Comparison of ENCODE assay signal across 8 cellular contexts in genomic region chr9:19229725-19230355, GRCh38. TPM values are rescaled to one million over a fixed set of nuclear protein-coding genes. Genes with fewer than 3 reads are reported as not detected.
DNase-seq lines count a peak whose midpoint lies in the region; ATAC-seq, FAIRE-seq and TF ChIP-seq lines count a peak whose summit lies in the region.

No MANE protein-coding gene starts in this region.

- H4K20me1 ChIP-seq in K562 (replicated peaks; ENCODE audit: control insufficient read depth, insufficient read depth, low read length), result no peaks in the 10 kb centered on the region

- H3K4me2 ChIP-seq in K562 (ENCODE audit: insufficient read depth, low read length), result peak overlapping the region; percentile 75

- BruUV-seq in K562 (replicated peaks; lab: Mats Ljungman, UMichigan), result no TSS peak

- TF ChIP-seq RAD21 in K562 (CRISPR knock-in tag; conservative IDR thresholded peaks at IDR 0.05 in 1 of 2, IDR thresholded peaks at IDR 0.05 in 1 of 2), result no peak

- peak overlapping the region; percentile 56 to 97 for H3K9ac ChIP-seq in K562 (ENCODE audit: insufficient read depth in 1 of 2, low read depth in 2 of 2, low read length in 2 of 2)

- H3K27me3 ChIP-seq in RWPE2 (ENCODE audit: insufficient read depth, poor library complexity, severe bottlenecking) (no peaks in the 10 kb centered on the region), K562 (ENCODE audit: control insufficient read depth in 2 of 2, insufficient read depth in 2 of 2, low read length in 2 of 2) (no peaks in the 10 kb centered on the region)

- peak; percentile 3 for DNase-seq in GM04503 (ENCODE audit: low read depth)
- DNase-seq in Jurkat, Clone E6-1 (ENCODE audit: low read depth, low spot score), result no peak
- DNase-seq in RWPE2 (ENCODE audit: low spot score), result peak; percentile 67
- DNase-seq in K562 (ENCODE audit: extremely low read depth in 1 of 4, low spot score in 3 of 4), result peak in 1 of 4 experiments; percentile 70
- DNase-seq in iPS-NIHi7 (ENCODE audit: extremely low spot score), result peak; percentile 55
- DNase-seq in stimulated activated CD4-positive, alpha-beta T cell treated with anti-CD3 and anti-CD28 coated beads, TNF-alpha, amount 100 ng/mL, for 1 hour (ENCODE audit: low read depth in 3 of 3, low spot score in 1 of 3), result peak; percentile 19 to 49 (median 31)
- DNase-seq in globus pallidus (ENCODE audit: low spot score), result no peak

- TF ChIP-seq CTCF in RWPE2 (IDR thresholded peaks at IDR 0.05; ENCODE audit: poor library complexity, severe bottlenecking) (no peak), K562 (IDR thresholded peaks at IDR 0.05 in 2 of 3, conservative IDR thresholded peaks at IDR 0.05 in 1 of 3; ENCODE audit: insufficient read depth in 2 of 3, low read depth in 1 of 3, low read length in 3 of 3) (no peak)

- H3K4me1 ChIP-seq in RWPE2 (ENCODE audit: insufficient read depth, poor library complexity, severe bottlenecking), result peaks cover 7% of the 10 kb centered on the region
- peaks cover 0 to 11% of the 10 kb centered on the region in 2 experiments; a peak in 3 of 5 replicates for H3K4me1 ChIP-seq in K562 (replicated peaks in 1 of 2; ENCODE audit: control insufficient read depth in 2 of 2, insufficient read depth in 2 of 2, low read length in 2 of 2)

- ATAC-seq in GM21825 (IDR thresholded peaks at IDR 0.05; ENCODE audit: unreplicated experiment) (peak; percentile 51), RWPE2 (ENCODE audit: low read depth) (peak; percentile 71), K562 (peak; percentile 67)

- no peaks in the 10 kb centered on the region for H3K9me3 ChIP-seq in RWPE2 (ENCODE audit: severe bottlenecking)
- H3K9me3 ChIP-seq in K562 (replicated peaks; ENCODE audit: control insufficient read depth, insufficient read depth, low read depth, low read length), result no peaks in the 10 kb centered on the region

- no peak for TF ChIP-seq EP300 in K562 (IDR thresholded peaks at IDR 0.05; ENCODE audit: low read length)

- H3K27ac ChIP-seq in RWPE2 (ENCODE audit: poor library complexity, severe bottlenecking) (peak overlapping the region; percentile 79), K562 (ENCODE audit: extremely low read depth, low read depth, low read length) (peak overlapping the region; percentile 95)

- in situ Hi-C loops in K562 (cut with MboI), result no loop called here

- TF ChIP-seq POLR2A in K562 (conservative IDR thresholded peaks at IDR 0.05), result no peak

- H3K4me3 ChIP-seq in Jurkat, Clone E6-1 (ENCODE audit: low read length), result peak overlapping the region; percentile 65
- peak overlapping the region; percentile 68 for H3K4me3 ChIP-seq in RWPE2 (ENCODE audit: severe bottlenecking)
- H3K4me3 ChIP-seq in K562, result peak overlapping the region; percentile 92

- H3K36me3 ChIP-seq in RWPE2 (ENCODE audit: low read depth) (0 out of 2 replicates have a peak, but pooled peaks cover 6% of the 10 kb centered on the region), K562 (ENCODE audit: control insufficient read depth, insufficient read depth, low read length) (no peaks in the 10 kb centered on the region)

- intact Hi-C loops in K562 (cut with micrococcal nuclease), result loop anchor here (5.0 kb wide), 2 partner anchors 68 to 147 kb away; no protein-coding TSS in a partner anchor

- POLR2A ChIA-PET in K562 (lab: Yijun Ruan, JAX), result interaction anchor here (0.6 to 1.6 kb wide), 5 partner anchors 11 to 178 kb away, joined by 3 to 5 read pairs (median 4); no protein-coding TSS in a partner anchor

- H2AFZ ChIP-seq in K562 (ENCODE audit: low read depth, low read length), result peak overlapping the region; percentile 97

- CTCF ChIA-PET in K562 (lab: Yijun Ruan, JAX; ENCODE audit: low intra/inter-chr PET ratio), result interaction anchor here (0.6 kb wide), 1 partner anchor 44 kb away, joined by 3 read pairs; no protein-coding TSS in a partner anchor

- no peaks in the 10 kb centered on the region for H3K9me1 ChIP-seq in K562 (ENCODE audit: control insufficient read depth, insufficient read depth, low read length)

- 2% methylated on average over 19 of the region's 40 CpGs for WGBS in K562 (ENCODE audit: insufficient coverage, low coverage, missing lambda C conversion rate)

- peaks cover 41% of the 10 kb centered on the region for H3K79me2 ChIP-seq in K562 (ENCODE audit: control insufficient read depth, insufficient read depth, low read length)

- peak; percentile 49 for FAIRE-seq in K562 (lab: Jason Lieb, UNC)

TF ChIP-seq in K562, 482 proteins besides CTCF, POLR2A, EP300 and RAD21 (continues in another document):
- no peak for TF ChIP-seq BCLAF1 (IDR thresholded peaks at IDR 0.05; ENCODE audit: borderline replicate concordance in 1 of 2, control insufficient read depth in 1 of 2, low read depth in 2 of 2, low read length in 1 of 2)
- TF ChIP-seq ATF2 (CRISPR knock-in tag; IDR thresholded peaks at IDR 0.05), result no peak
- TF ChIP-seq ZNF395 (CRISPR knock-in tag; IDR thresholded peaks at IDR 0.05), result no peak; the same call in 1 of the 2 replicates
- TF ChIP-seq ARHGAP35 (IDR thresholded peaks at IDR 0.05; ENCODE audit: partially characterized antibody), result no peak
- peak; percentile 72 for TF ChIP-seq L3MBTL2 (IDR thresholded peaks at IDR 0.05)
- 0 out of 2 replicates have a peak, but pooled peaks have one; percentile 44 for TF ChIP-seq PHF8 (IDR thresholded peaks at IDR 0.05; ENCODE audit: borderline replicate concordance, low read length)
- 0 out of 2 replicates have a peak, but pooled peaks have one; percentile 33 for TF ChIP-seq ZNF830 (CRISPR knock-in tag; IDR thresholded peaks at IDR 0.05)
- TF ChIP-seq PCBP1 (IDR thresholded peaks at IDR 0.05; ENCODE audit: low read depth, low read length, poor library complexity, severe bottlenecking), result peak; percentile 16
- TF ChIP-seq HDAC2 (IDR thresholded peaks at IDR 0.05), result peak; percentile 42; the same call in 1 of the 2 replicates
- no peak for TF ChIP-seq ZBED1 (IDR thresholded peaks at IDR 0.05)

RNA-seq across cellular contexts. Expression of gene DENND4C, which starts 0.7 kb away (rescaled TPM):
- polyA plus RNA-seq in Jurkat, Clone E6-1 (2012; ENCODE audit: insufficient read depth, insufficient read length), result 11.5 TPM
- total RNA-seq in K562 (2011; cell fraction: chromatin; rRNA removed; ENCODE audit: low replicate concordance), result 58.3 and 148 TPM in 2 replicates
- 21.2 and 29.9 TPM in 2 replicates for total RNA-seq in K562 (2011; cell fraction: nucleolus; rRNA removed)
- total RNA-seq in K562 (2011; cell fraction: nucleoplasm; rRNA removed), result 52.6 and 70.1 TPM in 2 replicates
- total RNA-seq in K562 (2014; rRNA removed) (13.6 and 15.3 TPM in 2 replicates), K562 (2014; rRNA removed; fragmentation: Illumina TruSeq; extraction: Trizol) (24.4 and 26.2 TPM in 2 replicates), K562 (2015; rRNA removed; fragmentation: Illumina TruSeq; extraction: Trizol) (26.2 and 31.8 TPM in 2 replicates), K562 (2021) (13.8 and 13.9 TPM in 2 replicates)
- polyA plus RNA-seq in K562 (2011; rRNA removed) (19.3 and 26.0 TPM in 2 replicates), K562 (2014; fragmentation: Illumina TruSeq; extraction: Trizol) (12.2 and 14.5 TPM in 2 replicates), K562 (2014; fragmentation: Nextera tagmentation; extraction: Ambion mirVana) (1 to 10 TPM; 4.8 to 6.7 TPM), K562 (2014; rRNA removed) (9.5 and 13.3 TPM in 2 replicates)
- polyA plus RNA-seq in K562 (2011; cell fraction: cytosol; rRNA removed), result 4.9 and 9.3 TPM in 2 replicates
- 16.9 and 17.1 TPM in 2 replicates for polyA plus RNA-seq in K562 (2011; cell fraction: nucleus; rRNA removed)
- 8.7 and 11.1 TPM in 2 replicates for polyA plus RNA-seq in K562 (2012)
- polyA minus RNA-seq in K562 (2011; rRNA and poly(A)+ RNA removed), result 63.2 and 72.7 TPM in 2 replicates
- 15.4 and 29.7 TPM in 2 replicates for polyA minus RNA-seq in K562 (2011; cell fraction: cytosol; rRNA and poly(A)+ RNA removed)
- polyA minus RNA-seq in K562 (2011; cell fraction: nucleus; rRNA and poly(A)+ RNA removed), result 39.0 and 62.6 TPM in 2 replicates

Comparison
In these comparisons a context has a peak if more than half of its experiments do, and no peak if none do; other contexts are left out.
1. DNase-seq: peak in GM04503 (single experiment), RWPE2 (single experiment), iPS-NIHi7 (single experiment) and stimulated activated CD4-positive, alpha-beta T cell treated with anti-CD3 and anti-CD28 coated beads, TNF-alpha, amount 100 ng/mL, for 1 hour (3 of 3); none in Jurkat, Clone E6-1 (single experiment) and globus pallidus (single experiment).
2. Peak in every context shown above with its lines, with median percentiles within 50 percentile points of each other: ATAC-seq and H3K4me3 ChIP-seq.